ENCODE assay signal across 9 cellular contexts in the genomic region with DNA sequence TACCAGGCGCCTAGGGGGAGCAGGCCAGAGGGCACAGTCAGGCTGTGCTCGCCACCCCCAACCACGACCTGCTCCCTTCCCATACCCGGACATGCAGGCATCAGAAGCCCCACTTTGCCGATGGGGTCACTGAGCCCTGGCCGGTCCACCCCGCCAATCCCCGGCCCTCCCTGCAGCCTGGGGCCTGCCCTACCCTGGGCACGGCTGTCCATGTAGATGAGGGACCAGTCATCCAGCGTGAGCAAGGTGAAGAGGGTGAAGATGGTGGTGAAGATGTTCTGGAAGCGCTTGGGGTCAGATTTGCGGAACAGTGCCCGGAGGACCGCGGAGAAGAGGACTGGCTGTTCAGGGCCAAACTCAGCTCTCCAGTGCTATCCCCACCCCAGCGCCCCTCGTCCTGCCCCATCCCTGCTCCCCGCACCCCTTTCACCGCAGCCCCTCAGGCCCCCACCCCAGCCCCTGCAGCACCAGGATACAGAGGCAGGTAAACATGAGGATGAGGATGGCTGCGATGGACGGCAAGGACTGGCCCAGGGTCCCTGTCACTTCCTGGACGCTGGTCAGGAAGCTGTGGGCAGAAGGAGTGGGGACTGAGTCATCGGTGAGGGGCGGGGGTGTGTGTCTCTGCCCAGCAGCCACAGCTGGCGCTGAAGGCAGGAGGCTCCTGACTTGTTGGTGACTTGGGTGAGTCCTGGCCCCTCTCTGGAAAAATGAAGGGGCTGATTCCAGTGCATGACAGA. TPM values are rescaled to one million over a fixed set of nuclear protein-coding genes. Genes with fewer than 3 reads are reported as not detected.
DNase-seq lines count a peak whose midpoint lies in the region; ATAC-seq and TF ChIP-seq lines count a peak whose summit lies in the region.
"Had no signal": no experiment of that assay in that cellular context is flagged by ENCODE, and none has a peak within 500 bp of the region (broad histone marks: within the 10 kb centered on the region; RNA-seq: fewer than 3 reads in every experiment).

No MANE protein-coding gene starts in this region.

- no peaks in the 10 kb centered on the region for H3K36me3 Mint-ChIP-seq in activated CD8-positive, alpha-beta memory T cell treated with anti-CD3 and anti-CD28 coated beads, Interleukin-2, amount 10 ng/mL, durations not matched to agents 7 days and 5 days

- H3K27ac ChIP-seq in thoracic aorta (peak overlapping the region; percentile 60 to 82), WERI-Rb-1 (no peak overlapping the region)

- peaks cover 27 to 38% of the 10 kb centered on the region in 2 donors for H3K4me1 ChIP-seq in thoracic aorta (ENCODE audit: control insufficient read depth in 1 of 2, low read depth in 2 of 2)

- no peak overlapping the region for H3K27ac Mint-ChIP-seq in activated CD8-positive, alpha-beta memory T cell treated with anti-CD3 and anti-CD28 coated beads, Interleukin-2, amount 10 ng/mL, durations not matched to agents 7 days and 5 days

- CTCF ChIA-PET in activated CD8-positive, alpha-beta memory T cell treated with anti-CD3 and anti-CD28 coated beads, Interleukin-2, amount 10 ng/mL, durations not matched to agents 7 days and 5 days (lab: Charles Lee): interaction anchor here (0.9 to 6.2 kb wide), 3 partner anchors 9 to 25 kb away, joined by 3 to 51 read pairs (median 4); a partner anchor contains a TSS

- peaks cover 8% of the 10 kb centered on the region for H3K27me3 Mint-ChIP-seq in activated CD8-positive, alpha-beta memory T cell treated with anti-CD3 and anti-CD28 coated beads, Interleukin-2, amount 10 ng/mL, durations not matched to agents 7 days and 5 days

- DNase-seq in activated CD8-positive, alpha-beta memory T cell treated with anti-CD3 and anti-CD28 coated beads, Interleukin-2, amount 10 ng/mL, durations not matched to agents 7 days and 5 days: peak; percentile 69
- DNase-seq in activated CD8-positive, alpha-beta memory T cell treated with anti-CD3 and anti-CD28 coated beads, Interleukin-2, amount 50 U/mL, for 4 hours: no peak
- peak; percentile 73 for DNase-seq in SKM-1 (lab: John Stamatoyannopoulos, UW; ENCODE audit: unreplicated experiment)
- DNase-seq in fibroblast of peridontal ligament (ENCODE audit: extremely low read depth): peak; percentile 52
- DNase-seq in thoracic aorta (ENCODE audit: low spot score): no peak
- no peak for DNase-seq in WERI-Rb-1
- no peak for DNase-seq in NCI-H345 treated with DMSO at 0.1 percent for 48 hours (lab: John Stamatoyannopoulos, UW; ENCODE audit: unreplicated experiment)
- DNase-seq in DMS114 treated with DMSO at 0.1 percent for 48 hours (lab: John Stamatoyannopoulos, UW; ENCODE audit: unreplicated experiment): no peak

- ATAC-seq in activated CD8-positive, alpha-beta memory T cell treated with anti-CD3 and anti-CD28 coated beads, Interleukin-2, amount 10 ng/mL, durations not matched to agents 7 days and 5 days: peak; percentile 47
- no peak for ATAC-seq in thoracic aorta (ENCODE audit: insufficient number of reproducible peaks, low FRiP score, low read depth)

- H3K4me3 Mint-ChIP-seq in activated CD8-positive, alpha-beta memory T cell treated with anti-CD3 and anti-CD28 coated beads, Interleukin-2, amount 10 ng/mL, durations not matched to agents 7 days and 5 days: no peak overlapping the region

- TF ChIP-seq CTCF in thoracic aorta (IDR thresholded peaks at IDR 0.05) (no peak), WERI-Rb-1 (IDR thresholded peaks at IDR 0.05; ENCODE audit: low read depth, low read length) (no peak)

- peak overlapping the region; percentile 27 for H3K4me3 ChIP-seq in thoracic aorta
- no peak overlapping the region for H3K4me3 ChIP-seq in WERI-Rb-1 (ENCODE audit: low read depth, low read length)

- H3K9me3 Mint-ChIP-seq in activated CD8-positive, alpha-beta memory T cell treated with anti-CD3 and anti-CD28 coated beads, Interleukin-2, amount 10 ng/mL, durations not matched to agents 7 days and 5 days (ENCODE audit: low read depth): no peaks in the 10 kb centered on the region

- H3K27me3 ChIP-seq in thoracic aorta (replicated peaks; ENCODE audit: insufficient read depth) (no peaks in the 10 kb centered on the region), WERI-Rb-1 (ENCODE audit: insufficient read depth, low read depth, severe bottlenecking) (no peaks in the 10 kb centered on the region)

- H3K9me3 ChIP-seq in thoracic aorta: no peaks in the 10 kb centered on the region
- H3K9me3 ChIP-seq in WERI-Rb-1 (ENCODE audit: severe bottlenecking): no peaks in the 10 kb centered on the region

- peaks cover 23% of the 10 kb centered on the region for H3K4me1 Mint-ChIP-seq in activated CD8-positive, alpha-beta memory T cell treated with anti-CD3 and anti-CD28 coated beads, Interleukin-2, amount 10 ng/mL, durations not matched to agents 7 days and 5 days

- H3K36me3 ChIP-seq in thoracic aorta: no peaks in the 10 kb centered on the region
- H3K36me3 ChIP-seq in WERI-Rb-1: no peaks in the 10 kb centered on the region

RNA-seq across cellular contexts. Expression of a gene that starts 5.5 kb away (rescaled TPM):
- under 1 TPM in 1 of 2 experiments, not detected in 1; 0.54 TPM for total RNA-seq in activated CD8-positive, alpha-beta memory T cell treated with anti-CD3 and anti-CD28 coated beads, Interleukin-2, amount 10 ng/mL, durations not matched to agents 7 days and 5 days
- not detected for total RNA-seq in thoracic aorta
- total RNA-seq: skeletal muscle tissue had no signal

RNA-seq across cellular contexts. Expression of a gene that starts 9.0 kb away (rescaled TPM):
- total RNA-seq in activated CD8-positive, alpha-beta memory T cell treated with anti-CD3 and anti-CD28 coated beads, Interleukin-2, amount 10 ng/mL, durations not matched to agents 7 days and 5 days: not detected
- 10 to 100 TPM in 1 of 2 donors, 1 to 10 TPM in 1; 4.5 to 16.9 TPM for total RNA-seq in thoracic aorta
- total RNA-seq: skeletal muscle tissue had no signal

RNA-seq across cellular contexts. Expression of a gene that starts 18.5 kb away (rescaled TPM):
- 100 to 1,000 TPM; 199 to 227 TPM for total RNA-seq in activated CD8-positive, alpha-beta memory T cell treated with anti-CD3 and anti-CD28 coated beads, Interleukin-2, amount 10 ng/mL, durations not matched to agents 7 days and 5 days
- 10 to 100 TPM; 22.2 to 60.0 TPM for total RNA-seq in thoracic aorta

RNA-seq across cellular contexts. Expression of a gene that starts 18.8 kb away (rescaled TPM):
- 10 to 100 TPM; 57.5 to 60.3 TPM for total RNA-seq in activated CD8-positive, alpha-beta memory T cell treated with anti-CD3 and anti-CD28 coated beads, Interleukin-2, amount 10 ng/mL, durations not matched to agents 7 days and 5 days
- total RNA-seq in thoracic aorta: 10 to 100 TPM; 20.6 to 43.5 TPM

RNA-seq across cellular contexts. Expression of a gene that starts 28.2 kb away (rescaled TPM):
- total RNA-seq in activated CD8-positive, alpha-beta memory T cell treated with anti-CD3 and anti-CD28 coated beads, Interleukin-2, amount 10 ng/mL, durations not matched to agents 7 days and 5 days: not detected
- 1 to 10 TPM in 1 of 2 donors, not detected in 1; 1.1 TPM for total RNA-seq in thoracic aorta

Comparison
In these comparisons a context has a peak if more than half of its experiments do, and no peak if none do; other contexts are left out.
1. DNase-seq: peak in activated CD8-positive, alpha-beta memory T cell treated with anti-CD3 and anti-CD28 coated beads, Interleukin-2, amount 10 ng/mL, durations not matched to agents 7 days and 5 days (single experiment), SKM-1 (single experiment) and fibroblast of peridontal ligament (single experiment); none in activated CD8-positive, alpha-beta memory T cell treated with anti-CD3 and anti-CD28 coated beads, Interleukin-2, amount 50 U/mL, for 4 hours (single experiment), thoracic aorta (single experiment), WERI-Rb-1 (single experiment), NCI-H345 treated with DMSO at 0.1 percent for 48 hours (single experiment) and DMS114 treated with DMSO at 0.1 percent for 48 hours (single experiment).
2. RNA of a gene that starts 9.0 kb away (total RNA-seq): 4.5 to 16.9 TPM in thoracic aorta; not detected in activated CD8-positive, alpha-beta memory T cell treated with anti-CD3 and anti-CD28 coated beads, Interleukin-2, amount 10 ng/mL, durations not matched to agents 7 days and 5 days; every median in the first group is over 4 times any median in the second.